ENCODE assay signal across 15 cellular contexts in genomic region chr5:120155873-120156272, GRCh38.
"Had no signal": no experiment of that assay in that cellular context is flagged by ENCODE, and none has a peak within 500 bp of the region (broad histone marks: within the 10 kb centered on the region; RNA-seq: fewer than 3 reads in every experiment).

No MANE protein-coding gene starts in this region.

- H3K9me3 ChIP-seq: left ventricle myocardium inferior, ovary had no signal

- DNase-seq: activated CD4-positive, alpha-beta T cell treated with anti-CD3 and anti-CD28 coated beads, Interleukin-2, amount 50 U/mL, for 48 hours; activated CD4-positive, CD25-positive, alpha-beta regulatory T cell treated with anti-CD3 and anti-CD28 coated beads, Interleukin-2, amount 50 U/mL, for 72 hours; activated gamma-delta T cell; activated T-cell treated with anti-CD3 and anti-CD28 coated beads, Interleukin-2, amount 50 U/mL, for 48 hours; amygdala; cerebellar nuclear complex; dermis blood vessel endothelial cell; foreskin fibroblast; head of caudate nucleus; islet precursor cell; left ventricle myocardium inferior; ovary; stimulated activated CD4-positive, alpha-beta T cell treated with anti-CD3 and anti-CD28 coated beads, Interleukin-2, amount 100 ng/mL, for 48 hours; stimulated activated naive CD4-positive, alpha-beta T cell treated with Interleukin-2 at 50 U/mL for 16 hours; trophoblast cell had no signal

- H3K27me3 ChIP-seq: ovary had no signal

- H3K4me3 ChIP-seq: left ventricle myocardium inferior, ovary had no signal

- H3K27ac ChIP-seq: left ventricle myocardium inferior, ovary had no signal

- H3K36me3 ChIP-seq: left ventricle myocardium inferior, ovary had no signal
